In the genomic region with DNA sequence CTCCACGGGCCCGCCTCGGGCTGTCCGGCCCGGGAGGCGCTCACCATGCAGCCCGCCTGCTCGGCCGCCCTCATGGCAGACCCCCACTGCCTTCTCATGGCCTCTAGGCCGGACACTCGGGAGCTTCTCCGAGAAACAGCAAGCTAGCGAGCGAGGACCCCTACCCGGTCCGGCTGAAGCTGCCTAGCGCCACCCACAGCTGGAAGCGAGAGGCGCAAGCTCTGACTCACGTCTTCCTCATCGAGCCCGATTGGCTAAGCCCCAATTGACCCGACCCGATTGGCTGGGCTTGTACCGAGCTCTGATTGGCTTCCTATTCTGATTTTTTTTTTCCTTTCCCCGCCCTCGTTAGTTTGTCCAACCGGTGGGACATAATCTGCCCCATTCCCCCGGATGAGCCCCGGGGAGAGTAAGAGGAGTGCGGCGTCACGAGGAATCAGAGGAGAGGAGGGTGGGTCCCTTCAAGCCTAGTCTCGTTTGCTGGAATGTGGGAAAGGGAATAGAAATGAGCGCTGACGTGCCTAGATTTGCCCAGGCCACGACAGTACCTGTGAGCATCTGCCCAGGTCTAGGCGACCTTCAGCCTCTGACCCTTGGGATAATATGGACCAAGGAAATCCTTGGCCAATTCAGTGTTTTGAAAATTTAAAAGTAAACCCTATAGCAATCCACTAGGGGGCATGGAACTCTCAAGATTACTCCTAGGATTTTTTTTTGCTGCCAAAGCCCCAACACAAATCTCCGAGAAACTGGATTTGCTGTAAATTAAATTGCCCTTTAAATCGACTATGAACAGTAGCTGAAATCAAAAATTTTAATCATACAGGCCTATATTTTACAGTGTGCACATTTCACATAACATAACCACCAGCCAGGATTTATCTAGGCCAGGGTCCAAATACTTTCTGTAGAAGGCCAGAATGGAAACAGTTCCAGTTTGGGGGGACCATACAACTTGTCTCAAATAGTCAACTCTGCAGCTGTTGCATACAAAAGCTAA, we compare ENCODE assay signal across 8 cellular contexts. TPM values are rescaled to one million over a fixed set of nuclear protein-coding genes. Genes with fewer than 3 reads are reported as not detected.
DNase-seq lines count a peak whose midpoint lies in the region; ATAC-seq, FAIRE-seq and TF ChIP-seq lines count a peak whose summit lies in the region.

A gene with protein sequence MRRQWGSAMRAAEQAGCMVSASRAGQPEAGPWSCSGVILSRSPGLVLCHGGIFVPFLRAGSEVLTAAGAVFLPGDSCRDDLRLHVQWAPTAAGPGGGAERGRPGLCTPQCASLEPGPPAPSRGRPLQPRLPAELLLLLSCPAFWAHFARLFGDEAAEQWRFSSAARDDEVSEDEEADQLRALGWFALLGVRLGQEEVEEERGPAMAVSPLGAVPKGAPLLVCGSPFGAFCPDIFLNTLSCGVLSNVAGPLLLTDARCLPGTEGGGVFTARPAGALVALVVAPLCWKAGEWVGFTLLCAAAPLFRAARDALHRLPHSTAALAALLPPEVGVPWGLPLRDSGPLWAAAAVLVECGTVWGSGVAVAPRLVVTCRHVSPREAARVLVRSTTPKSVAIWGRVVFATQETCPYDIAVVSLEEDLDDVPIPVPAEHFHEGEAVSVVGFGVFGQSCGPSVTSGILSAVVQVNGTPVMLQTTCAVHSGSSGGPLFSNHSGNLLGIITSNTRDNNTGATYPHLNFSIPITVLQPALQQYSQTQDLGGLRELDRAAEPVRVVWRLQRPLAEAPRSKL (minus strand): TSS at position 212 of the 1,000 bp plus-strand sequence. CDS start 114 bp downstream, at position 98.

- no peaks in the 10 kb centered on the region; the same call in 1 of the 2 replicates for H3K4me1 ChIP-seq in BE2C
- H3K4me1 ChIP-seq in kidney (ENCODE audit: control insufficient read depth in 1 of 2, insufficient read depth in 1 of 2, low read depth in 1 of 2, low read length in 2 of 2) = peaks cover 5 to 9% of the 10 kb centered on the region in 2 donors

- TF ChIP-seq CTCF in BE2C (IDR thresholded peaks at IDR 0.05; ENCODE audit: low read depth, low read length) (peak; percentile 76), kidney (IDR thresholded peaks at IDR 0.05; ENCODE audit: borderline replicate concordance, extremely low read depth, insufficient read depth) (peak; percentile 81)

- H3K27ac ChIP-seq in kidney (ENCODE audit: low read depth in 2 of 2, low read length in 2 of 2) = peak within 1 kb of the TSS; percentile 91 to 94

- TF ChIP-seq POLR2A in GM19193 (IDR thresholded peaks at IDR 0.05; ENCODE audit: extremely low read depth, insufficient read depth, insufficient read length) = peak; percentile 86

- peak within 1 kb of the TSS; percentile 61 to 80 for H3K9ac ChIP-seq in kidney (ENCODE audit: low read length in 2 of 2)

- intact Hi-C loops in kidney (cut with DNase I) = no loop called here

- no peaks in the 10 kb centered on the region for H3K9me3 ChIP-seq in BE2C
- no peaks in the 10 kb centered on the region for H3K9me3 ChIP-seq in kidney (ENCODE audit: control insufficient read depth in 1 of 2, low read length in 2 of 2)

- H3K4me3 ChIP-seq in BE2C (ENCODE audit: low read depth, low read length) = peak within 1 kb of the TSS; percentile 72
- peak within 1 kb of the TSS; percentile 68 to 82 for H3K4me3 ChIP-seq in kidney (ENCODE audit: low read length in 2 of 2)

- DNase-seq in BE2C = peak; percentile 98
- DNase-seq in NCI-H510A (lab: John Stamatoyannopoulos, UW) = peak; percentile 95
- DNase-seq in activated CD4-positive, alpha-beta T cell treated with anti-CD3 and anti-CD28 coated beads for 1 hour = peak; percentile 85
- peak; percentile 97 for DNase-seq in cerebellum (ENCODE audit: low spot score)
- DNase-seq in kidney = peak; percentile 99
- DNase-seq in stimulated activated CD4-positive, alpha-beta T cell treated with anti-CD3 and anti-CD28 coated beads, Interleukin-15, amount 100 ng/mL, for 24 hours = peak; percentile 95

- FAIRE-seq in kidney (lab: Jason Lieb, UNC) = peak; percentile 95

- H3K36me3 ChIP-seq in BE2C (peaks cover 8% of the 10 kb centered on the region), kidney (ENCODE audit: control insufficient read depth in 1 of 2, insufficient read depth in 2 of 2, low read length in 2 of 2) (peaks cover 8 to 20% of the 10 kb centered on the region in 2 donors)

- no peaks in the 10 kb centered on the region for H3K27me3 ChIP-seq in BE2C

- ATAC-seq in HG03439 (IDR thresholded peaks at IDR 0.05; ENCODE audit: unreplicated experiment) = peak; percentile 91

RNA-seq across cellular contexts. Expression of the gene that starts here (rescaled TPM):
- polyA plus RNA-seq in BE2C (2012; ENCODE audit: insufficient read depth, insufficient read length, low read depth) = 7.8 TPM
- total RNA-seq in cerebellum (8.5 TPM), kidney (13.8 TPM)
- 12.9 TPM for polyA plus RNA-seq in kidney (ENCODE audit: insufficient read depth, low read depth, low replicate concordance)

Comparison
In these comparisons a context has a peak if more than half of its experiments do, and no peak if none do; other contexts are left out.
1. Peak in every context shown above with its lines: DNase-seq, ATAC-seq, H3K4me3 ChIP-seq and H3K27ac ChIP-seq.